ENCODE assay signal across 2 cellular contexts in the genomic region with DNA sequence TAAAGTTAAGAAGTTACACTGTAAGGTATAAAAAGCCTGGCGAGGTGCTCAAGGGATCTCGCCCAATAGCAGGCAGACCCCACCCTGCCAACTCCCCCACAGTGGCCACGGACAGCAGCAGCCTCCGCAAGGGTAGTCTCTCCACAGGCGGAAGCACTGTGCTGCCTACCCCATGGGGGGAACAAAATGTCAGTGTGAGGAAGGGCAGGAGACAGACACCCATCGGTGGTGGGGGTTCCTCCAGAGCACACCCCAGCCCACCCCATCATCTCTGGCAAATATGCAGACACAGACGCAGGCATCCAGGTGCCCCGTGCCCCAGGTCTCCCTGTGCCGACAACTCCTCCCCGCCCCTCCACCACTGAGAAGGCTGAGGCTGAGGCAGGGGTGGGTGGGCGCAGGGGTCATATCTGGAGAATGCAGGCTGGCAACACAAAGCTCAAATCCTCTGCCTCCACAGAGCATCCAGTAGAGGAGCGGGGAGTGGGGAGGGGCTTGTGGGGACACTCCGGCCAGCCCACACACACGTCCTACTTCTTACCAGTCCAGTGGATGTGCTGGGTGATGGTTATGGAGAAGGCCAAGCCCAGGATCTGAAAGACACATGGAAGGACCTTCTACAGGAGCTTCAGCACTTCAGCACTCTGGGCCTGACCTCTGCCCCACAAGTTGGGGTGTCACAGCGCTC.
TF ChIP-seq lines count a peak whose summit lies in the region.

No MANE protein-coding gene starts in this region.

TF ChIP-seq in SK-N-SH, 30 proteins besides CTCF, POLR2A, EP300 and RAD21 (continued from another document):
- TF ChIP-seq, protein P1, sequence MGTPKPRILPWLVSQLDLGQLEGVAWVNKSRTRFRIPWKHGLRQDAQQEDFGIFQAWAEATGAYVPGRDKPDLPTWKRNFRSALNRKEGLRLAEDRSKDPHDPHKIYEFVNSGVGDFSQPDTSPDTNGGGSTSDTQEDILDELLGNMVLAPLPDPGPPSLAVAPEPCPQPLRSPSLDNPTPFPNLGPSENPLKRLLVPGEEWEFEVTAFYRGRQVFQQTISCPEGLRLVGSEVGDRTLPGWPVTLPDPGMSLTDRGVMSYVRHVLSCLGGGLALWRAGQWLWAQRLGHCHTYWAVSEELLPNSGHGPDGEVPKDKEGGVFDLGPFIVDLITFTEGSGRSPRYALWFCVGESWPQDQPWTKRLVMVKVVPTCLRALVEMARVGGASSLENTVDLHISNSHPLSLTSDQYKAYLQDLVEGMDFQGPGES (IDR thresholded peaks at IDR 0.05; ENCODE audit: low read depth, low read length), result no peak
- TF ChIP-seq TCF12 (IDR thresholded peaks at IDR 0.05) (no peak), GABPA (IDR thresholded peaks at IDR 0.05; ENCODE audit: low read depth) (no peak), FOXM1 (IDR thresholded peaks at IDR 0.05; ENCODE audit: low read depth) (no peak)
- TF ChIP-seq, protein P2, sequence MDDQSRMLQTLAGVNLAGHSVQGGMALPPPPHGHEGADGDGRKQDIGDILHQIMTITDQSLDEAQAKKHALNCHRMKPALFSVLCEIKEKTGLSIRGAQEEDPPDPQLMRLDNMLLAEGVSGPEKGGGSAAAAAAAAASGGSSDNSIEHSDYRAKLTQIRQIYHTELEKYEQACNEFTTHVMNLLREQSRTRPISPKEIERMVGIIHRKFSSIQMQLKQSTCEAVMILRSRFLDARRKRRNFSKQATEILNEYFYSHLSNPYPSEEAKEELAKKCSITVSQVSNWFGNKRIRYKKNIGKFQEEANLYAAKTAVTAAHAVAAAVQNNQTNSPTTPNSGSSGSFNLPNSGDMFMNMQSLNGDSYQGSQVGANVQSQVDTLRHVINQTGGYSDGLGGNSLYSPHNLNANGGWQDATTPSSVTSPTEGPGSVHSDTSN (IDR thresholded peaks at IDR 0.05), result no peak
TF ChIP-seq in SK-N-SH: peak in this region for 0.

TF ChIP-seq in SK-N-SH treated with all-trans-retinoic acid at 6 μM for 48 hours, 23 proteins besides CTCF, POLR2A, EP300 and RAD21:
- TF ChIP-seq CSRNP3 (CRISPR knock-in tag; IDR thresholded peaks at IDR 0.05), result no peak
- TF ChIP-seq POU6F1 (CRISPR knock-in tag; IDR thresholded peaks at IDR 0.05; ENCODE audit: borderline replicate concordance, low read depth), result no peak
- no peak for TF ChIP-seq TSHZ2 (CRISPR knock-in tag; IDR thresholded peaks at IDR 0.05)
- no peak for TF ChIP-seq ARNTL (CRISPR knock-in tag; IDR thresholded peaks at IDR 0.05; ENCODE audit: borderline replicate concordance, low read depth)
- TF ChIP-seq CSDC2 (CRISPR knock-in tag; IDR thresholded peaks at IDR 0.05), result no peak
- no peak for TF ChIP-seq GLIS3 (CRISPR knock-in tag; IDR thresholded peaks at IDR 0.05)
- TF ChIP-seq RARB (CRISPR knock-in tag; IDR thresholded peaks at IDR 0.05), result no peak
- no peak for TF ChIP-seq ISL1 (CRISPR knock-in tag; IDR thresholded peaks at IDR 0.05)
- TF ChIP-seq PPARA (CRISPR knock-in tag; IDR thresholded peaks at IDR 0.05; ENCODE audit: borderline replicate concordance), result no peak
- TF ChIP-seq ZNF565 (CRISPR knock-in tag; conservative IDR thresholded peaks at IDR 0.05; ENCODE audit: low read depth), result no peak
- TF ChIP-seq OSR1 (CRISPR knock-in tag; IDR thresholded peaks at IDR 0.05), result no peak
- TF ChIP-seq SNAI2 (CRISPR knock-in tag; IDR thresholded peaks at IDR 0.05), result no peak
- TF ChIP-seq ZNF70 (CRISPR knock-in tag; IDR thresholded peaks at IDR 0.05), result no peak
- TF ChIP-seq ZNF8 (CRISPR knock-in tag; IDR thresholded peaks at IDR 0.05), result no peak
- TF ChIP-seq ZC3H10 (CRISPR knock-in tag; IDR thresholded peaks at IDR 0.05), result no peak
- no peak for TF ChIP-seq ZFP3 (CRISPR knock-in tag; IDR thresholded peaks at IDR 0.05)
